ENCODE assay signal across 15 cellular contexts in the genomic region with DNA sequence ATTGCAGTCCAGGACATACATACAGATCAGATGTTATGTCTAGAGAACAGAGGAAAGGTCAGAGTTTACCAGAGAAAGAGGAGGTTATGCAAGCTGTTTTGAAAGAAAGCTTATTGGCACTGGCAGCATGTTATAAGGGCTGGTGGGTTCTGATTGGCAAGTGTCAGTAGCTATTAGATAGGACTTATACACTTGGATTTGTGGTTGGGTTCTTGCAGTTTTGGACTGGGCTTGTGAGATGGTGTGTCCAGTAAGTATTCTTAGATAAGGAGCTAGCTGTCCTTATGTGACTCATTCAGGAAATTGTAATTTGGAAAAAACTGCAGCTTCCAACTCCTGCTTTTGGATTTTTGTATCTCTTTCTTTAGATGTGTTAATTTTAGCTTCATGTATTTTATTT.
DNase-seq lines count a peak whose midpoint lies in the region; ATAC-seq and TF ChIP-seq lines count a peak whose summit lies in the region.
"Had no signal": no experiment of that assay in that cellular context is flagged by ENCODE, and none has a peak within 500 bp of the region (broad histone marks: within the 10 kb centered on the region; RNA-seq: fewer than 3 reads in every experiment).

No MANE protein-coding gene starts in this region.

- in situ Hi-C loops in mammary epithelial cell (cut with MboI; ENCODE audit: low sequenced_read_pairs in 2 of 2), result no loop called here

- no peak for ATAC-seq in HG03196 (IDR thresholded peaks at IDR 0.05; ENCODE audit: unreplicated experiment)
- no peak for ATAC-seq in activated CD8-positive, alpha-beta memory T cell treated with anti-CD3 and anti-CD28 coated beads, Interleukin-2, amount 10 ng/mL, durations not matched to agents 7 days and 5 days
- no peak for ATAC-seq in natural killer cell treated with Interleukin-12 subunit alpha and Interleukin-12 subunit beta and Interleukin-15 and Interleukin-18, amount 100 ng/mL, for 72 hours

- H3K36me3 Mint-ChIP-seq in MCF 10A (ENCODE audit: insufficient read depth, unreplicated experiment), result no peaks in the 10 kb centered on the region
- H3K36me3 Mint-ChIP-seq in activated CD8-positive, alpha-beta memory T cell treated with anti-CD3 and anti-CD28 coated beads, Interleukin-2, amount 10 ng/mL, durations not matched to agents 7 days and 5 days, result peaks cover 29% of the 10 kb centered on the region
- H3K36me3 Mint-ChIP-seq in natural killer cell treated with Interleukin-12 subunit alpha and Interleukin-12 subunit beta and Interleukin-15 and Interleukin-18, amount 100 ng/mL, for 72 hours, result peaks cover 41% of the 10 kb centered on the region

- no peak overlapping the region for H2AFZ ChIP-seq in mammary epithelial cell (ENCODE audit: low read depth, low read length)

- H3K36me3 ChIP-seq in mammary epithelial cell (ENCODE audit: insufficient read depth, low read length), result no peaks in the 10 kb centered on the region
- H3K36me3 ChIP-seq: BE2C had no signal

- H3K9me3 ChIP-seq in mammary epithelial cell (replicated peaks; ENCODE audit: insufficient read depth, low read length), result no peaks in the 10 kb centered on the region
- H3K9me3 ChIP-seq: BE2C had no signal

- no peaks in the 10 kb centered on the region for H3K27me3 Mint-ChIP-seq in MCF 10A (ENCODE audit: insufficient read depth, unreplicated experiment)
- peaks cover 19% of the 10 kb centered on the region for H3K27me3 Mint-ChIP-seq in activated CD8-positive, alpha-beta memory T cell treated with anti-CD3 and anti-CD28 coated beads, Interleukin-2, amount 10 ng/mL, durations not matched to agents 7 days and 5 days
- peaks cover 10 to 19% of the 10 kb centered on the region in 2 donors for H3K27me3 Mint-ChIP-seq in natural killer cell treated with Interleukin-12 subunit alpha and Interleukin-12 subunit beta and Interleukin-15 and Interleukin-18, amount 100 ng/mL, for 72 hours

- H3K4me1 ChIP-seq in mammary epithelial cell (ENCODE audit: insufficient read depth, low read length), result peaks cover 37% of the 10 kb centered on the region
- H3K4me1 ChIP-seq: BE2C had no signal

- BruUV-seq in MCF 10A (replicated peaks; lab: Mats Ljungman, UMichigan), result no TSS peak
- BruUV-seq in mammary epithelial cell (replicated peaks; lab: Mats Ljungman, UMichigan), result no TSS peak

- H3K27ac ChIP-seq in mammary epithelial cell (ENCODE audit: insufficient read depth, low read depth, low read length), result no peak overlapping the region

- DNase-seq in MCF 10A (ENCODE audit: unreplicated experiment), result peak; percentile 9
- DNase-seq in mammary epithelial cell, result no peak
- peak; percentile 44 for DNase-seq in amniotic epithelial cell (ENCODE audit: low read depth)
- peak; percentile 54 for DNase-seq in fibroblast of pulmonary artery (ENCODE audit: low read depth)
- no peak for DNase-seq in activated CD8-positive, alpha-beta memory T cell treated with anti-CD3 and anti-CD28 coated beads, Interleukin-2, amount 10 ng/mL, durations not matched to agents 7 days and 5 days
- DNase-seq in NCI-H1105 (lab: John Stamatoyannopoulos, UW), result no peak
- DNase-seq in natural killer cell treated with Interleukin-12 subunit alpha and Interleukin-12 subunit beta and Interleukin-15 and Interleukin-18, amount 100 ng/mL, for 72 hours (ENCODE audit: low spot score), result no peak
- DNase-seq: 8988T; BE2C; CD4-positive, alpha-beta T cell; H7; NCI-H1092; NCI-H524; SHP77 treated with DMSO at 0.1 percent for 48 hours had no signal

- H3K9ac ChIP-seq in mammary epithelial cell (ENCODE audit: insufficient read depth, low read length), result no peak overlapping the region

- H3K4me2 ChIP-seq in mammary epithelial cell (ENCODE audit: insufficient read depth, low read depth, low read length), result no peak overlapping the region

- no peak overlapping the region for H3K27ac Mint-ChIP-seq in MCF 10A (ENCODE audit: low read depth, unreplicated experiment)
- H3K27ac Mint-ChIP-seq in activated CD8-positive, alpha-beta memory T cell treated with anti-CD3 and anti-CD28 coated beads, Interleukin-2, amount 10 ng/mL, durations not matched to agents 7 days and 5 days, result no peak overlapping the region
- H3K27ac Mint-ChIP-seq in natural killer cell treated with Interleukin-12 subunit alpha and Interleukin-12 subunit beta and Interleukin-15 and Interleukin-18, amount 100 ng/mL, for 72 hours, result peak overlapping the region in 1 of 2 donors; percentile 22
- H3K27ac Mint-ChIP-seq: CD4-positive, alpha-beta T cell had no signal

- dilution Hi-C loops in mammary epithelial cell (cut with HindIII; ENCODE audit: low sequenced_read_pairs), result no loop called here

- TF ChIP-seq CTCF in MCF 10A (IDR thresholded peaks at IDR 0.05; ENCODE audit: unreplicated experiment) (no peak), mammary epithelial cell (conservative IDR thresholded peaks at IDR 0.05 in 1 of 2, IDR thresholded peaks at IDR 0.05 in 1 of 2; ENCODE audit: extremely low read depth in 1 of 2, insufficient read depth in 1 of 2, low read depth in 1 of 2, low read length in 2 of 2) (no peak), fibroblast of pulmonary artery (IDR thresholded peaks at IDR 0.05; ENCODE audit: low read length, missing control alignments) (no peak)

- no peaks in the 10 kb centered on the region for H4K20me1 ChIP-seq in mammary epithelial cell (ENCODE audit: insufficient read depth, low read length)

- no peaks in the 10 kb centered on the region for H3K27me3 ChIP-seq in mammary epithelial cell (ENCODE audit: insufficient read depth, low read length)

- CTCF ChIA-PET in MCF 10A (lab: Yijun Ruan, JAX) (interaction anchor here (0.5 to 1.1 kb wide), 5 partner anchors 10 to 373 kb away, joined by 3 to 5 read pairs (median 3); no protein-coding TSS in a partner anchor), mammary epithelial cell (lab: Charles Lee; ENCODE audit: low non-redundant PET) (no interaction called here)
- CTCF ChIA-PET in activated CD8-positive, alpha-beta memory T cell treated with anti-CD3 and anti-CD28 coated beads, Interleukin-2, amount 10 ng/mL, durations not matched to agents 7 days and 5 days (lab: Charles Lee), result interaction anchor here (0.9 to 1.5 kb wide), 4 partner anchors 13 to 239 kb away, joined by 3 to 4 read pairs (median 4); no protein-coding TSS in a partner anchor

- POLR2A ChIA-PET in MCF 10A (lab: Yijun Ruan, JAX), result interaction anchor here (0.6 to 7.1 kb wide), 7 partner anchors 11 to 135 kb away, joined by 3 to 94 read pairs (median 3); a partner anchor contains a TSS

- intact Hi-C loops in MCF 10A (cut with micrococcal nuclease) (no loop called here), mammary epithelial cell (cut with micrococcal nuclease) (no loop called here)

- peaks cover 7% of the 10 kb centered on the region for H3K9me3 Mint-ChIP-seq in MCF 10A (ENCODE audit: unreplicated experiment)
- H3K9me3 Mint-ChIP-seq in activated CD8-positive, alpha-beta memory T cell treated with anti-CD3 and anti-CD28 coated beads, Interleukin-2, amount 10 ng/mL, durations not matched to agents 7 days and 5 days (ENCODE audit: low read depth), result peaks cover 7% of the 10 kb centered on the region
- peaks cover 12% of the 10 kb centered on the region for H3K9me3 Mint-ChIP-seq in natural killer cell treated with Interleukin-12 subunit alpha and Interleukin-12 subunit beta and Interleukin-15 and Interleukin-18, amount 100 ng/mL, for 72 hours

- H3K4me3 ChIP-seq in mammary epithelial cell (replicated peaks in 1 of 3; ENCODE audit: insufficient read depth in 1 of 3, low read depth in 2 of 3, low read length in 3 of 3) (no peak overlapping the region), fibroblast of pulmonary artery (replicated peaks; ENCODE audit: low read depth, low read length) (no peak overlapping the region)

- no peak overlapping the region for H3K4me3 Mint-ChIP-seq in MCF 10A (ENCODE audit: unreplicated experiment)
- no peak overlapping the region for H3K4me3 Mint-ChIP-seq in activated CD8-positive, alpha-beta memory T cell treated with anti-CD3 and anti-CD28 coated beads, Interleukin-2, amount 10 ng/mL, durations not matched to agents 7 days and 5 days
- no peak overlapping the region for H3K4me3 Mint-ChIP-seq in natural killer cell treated with Interleukin-12 subunit alpha and Interleukin-12 subunit beta and Interleukin-15 and Interleukin-18, amount 100 ng/mL, for 72 hours
- H3K4me3 Mint-ChIP-seq: CD4-positive, alpha-beta T cell had no signal

- peaks cover 30% of the 10 kb centered on the region for H3K4me1 Mint-ChIP-seq in MCF 10A (ENCODE audit: insufficient read depth, unreplicated experiment)
- peaks cover 30% of the 10 kb centered on the region for H3K4me1 Mint-ChIP-seq in activated CD8-positive, alpha-beta memory T cell treated with anti-CD3 and anti-CD28 coated beads, Interleukin-2, amount 10 ng/mL, durations not matched to agents 7 days and 5 days
- peaks cover 40 to 49% of the 10 kb centered on the region in 2 donors for H3K4me1 Mint-ChIP-seq in natural killer cell treated with Interleukin-12 subunit alpha and Interleukin-12 subunit beta and Interleukin-15 and Interleukin-18, amount 100 ng/mL, for 72 hours (ENCODE audit: low read depth in 2 of 2)

- no peaks in the 10 kb centered on the region for H3K79me2 ChIP-seq in mammary epithelial cell (ENCODE audit: insufficient read depth, low read length)

Comparison
In these comparisons a context has a peak if more than half of its experiments do, and no peak if none do; other contexts are left out.
1. DNase-seq: peak in MCF 10A (single experiment), amniotic epithelial cell (single experiment) and fibroblast of pulmonary artery (single experiment); none in mammary epithelial cell (single experiment), activated CD8-positive, alpha-beta memory T cell treated with anti-CD3 and anti-CD28 coated beads, Interleukin-2, amount 10 ng/mL, durations not matched to agents 7 days and 5 days (single experiment), NCI-H1105 (single experiment) and natural killer cell treated with Interleukin-12 subunit alpha and Interleukin-12 subunit beta and Interleukin-15 and Interleukin-18, amount 100 ng/mL, for 72 hours (single experiment).